Comparison of ENCODE assay signal across 8 cellular contexts in genomic region chr10:78211476-78212110, GRCh38.
DNase-seq lines count a peak whose midpoint lies in the region; ATAC-seq and TF ChIP-seq lines count a peak whose summit lies in the region.

No MANE protein-coding gene starts in this region.

- no peaks in the 10 kb centered on the region for H4K20me1 ChIP-seq in smooth muscle cell (ENCODE audit: low read depth)

- H3K4me2 ChIP-seq in smooth muscle cell: no peak overlapping the region

- peaks cover 17% of the 10 kb centered on the region for H3F3A ChIP-seq in smooth muscle cell (ENCODE audit: low read depth)

- DNase-seq in EL: peak; percentile 41
- peak; percentile 45 for DNase-seq in LNCaP clone FGC (ENCODE audit: low read depth)
- DNase-seq in adipocyte (ENCODE audit: low read depth): peak; percentile 82
- no peak for DNase-seq in right atrium auricular region (ENCODE audit: low spot score)
- DNase-seq in smooth muscle cell (lab: John Stamatoyannopoulos, UW; ENCODE audit: unreplicated experiment): no peak
- DNase-seq in T-helper 2 cell treated with Interferon-gamma antibody and Interleukin-4, amounts not matched to agents 5 μg/mL and 100 μg/mL, for 36 hours (ENCODE audit: low spot score): no peak

- H3K9me3 Mint-ChIP-seq in T-helper 2 cell treated with Interferon-gamma antibody and Interleukin-4, amounts not matched to agents 5 μg/mL and 100 μg/mL, for 36 hours: no peaks in the 10 kb centered on the region

- H3K36me3 ChIP-seq in adipocyte (ENCODE audit: control insufficient read depth, insufficient read depth, low read length, severe bottlenecking) (no peaks in the 10 kb centered on the region), right atrium auricular region (no peaks in the 10 kb centered on the region), smooth muscle cell (ENCODE audit: low read depth) (no peaks in the 10 kb centered on the region)

- 81% methylated on average over 9 of the region's 9 CpGs for WGBS in smooth muscle cell (ENCODE audit: low lambda C conversion rate)

- ATAC-seq in GM21786 (IDR thresholded peaks at IDR 0.05; ENCODE audit: unreplicated experiment): no peak
- no peak for ATAC-seq in GM21381 (IDR thresholded peaks at IDR 0.05; ENCODE audit: unreplicated experiment)

- no peaks in the 10 kb centered on the region for H3K79me2 ChIP-seq in smooth muscle cell (ENCODE audit: low read depth)

- H2AFZ ChIP-seq in smooth muscle cell (ENCODE audit: low read depth): no peak overlapping the region

- H3K4me1 ChIP-seq in adipocyte (ENCODE audit: control insufficient read depth, insufficient read depth, low read length): peaks cover 38% of the 10 kb centered on the region
- peaks cover 0 to 37% of the 10 kb centered on the region in 2 donors for H3K4me1 ChIP-seq in right atrium auricular region
- H3K4me1 ChIP-seq in smooth muscle cell (ENCODE audit: low read depth): peaks cover 8% of the 10 kb centered on the region

- H3K4me3 ChIP-seq in LNCaP clone FGC (ENCODE audit: low read depth, low read length) (no peak overlapping the region), adipocyte (ENCODE audit: low read length) (no peak overlapping the region), right atrium auricular region (no peak overlapping the region), smooth muscle cell (no peak overlapping the region)

- TF ChIP-seq CTCF in LNCaP clone FGC (IDR thresholded peaks at IDR 0.05; ENCODE audit: control insufficient read depth, extremely low read depth, insufficient read depth) (peak; percentile 77), right atrium auricular region (IDR thresholded peaks at IDR 0.05) (peak in 1 of 2 donors; percentile 67), smooth muscle cell (IDR thresholded peaks at IDR 0.05; ENCODE audit: borderline replicate concordance, insufficient read depth, poor library complexity, severe bottlenecking) (peak; percentile 69)

- peak overlapping the region; percentile 24 for H3K9ac ChIP-seq in adipocyte (ENCODE audit: low read length)
- no peak overlapping the region for H3K9ac ChIP-seq in smooth muscle cell (ENCODE audit: low read depth)

- no peak overlapping the region for H3K27ac Mint-ChIP-seq in T-helper 2 cell treated with Interferon-gamma antibody and Interleukin-4, amounts not matched to agents 5 μg/mL and 100 μg/mL, for 36 hours

- no peak overlapping the region for H3K4me3 Mint-ChIP-seq in T-helper 2 cell treated with Interferon-gamma antibody and Interleukin-4, amounts not matched to agents 5 μg/mL and 100 μg/mL, for 36 hours

- no peaks in the 10 kb centered on the region for H3K9me3 ChIP-seq in adipocyte (ENCODE audit: control insufficient read depth, low read length)
- no peaks in the 10 kb centered on the region for H3K9me3 ChIP-seq in right atrium auricular region
- no peaks in the 10 kb centered on the region for H3K9me3 ChIP-seq in smooth muscle cell (replicated peaks; ENCODE audit: low read depth)

- H3K27me3 Mint-ChIP-seq in T-helper 2 cell treated with Interferon-gamma antibody and Interleukin-4, amounts not matched to agents 5 μg/mL and 100 μg/mL, for 36 hours (ENCODE audit: low read depth): peaks cover 5% of the 10 kb centered on the region

- no peaks in the 10 kb centered on the region for H3K36me3 Mint-ChIP-seq in T-helper 2 cell treated with Interferon-gamma antibody and Interleukin-4, amounts not matched to agents 5 μg/mL and 100 μg/mL, for 36 hours (ENCODE audit: low read depth)

- H3K27ac ChIP-seq in right atrium auricular region (peak overlapping the region; percentile 48 to 60), smooth muscle cell (ENCODE audit: low read depth) (no peak overlapping the region)

- no peaks in the 10 kb centered on the region for H3K27me3 ChIP-seq in adipocyte (replicated peaks; ENCODE audit: control insufficient read depth, insufficient read depth, low read length)
- H3K27me3 ChIP-seq in right atrium auricular region: no peaks in the 10 kb centered on the region
- H3K27me3 ChIP-seq in smooth muscle cell (ENCODE audit: low read depth): no peaks in the 10 kb centered on the region

- peaks cover 12% of the 10 kb centered on the region for H3K4me1 Mint-ChIP-seq in T-helper 2 cell treated with Interferon-gamma antibody and Interleukin-4, amounts not matched to agents 5 μg/mL and 100 μg/mL, for 36 hours (ENCODE audit: low read depth)

Comparison
In these comparisons a context has a peak if more than half of its experiments do, and no peak if none do; other contexts are left out.
1. DNase-seq: peak in EL (single experiment), LNCaP clone FGC (single experiment) and adipocyte (single experiment); none in right atrium auricular region (single experiment), smooth muscle cell (single experiment) and T-helper 2 cell treated with Interferon-gamma antibody and Interleukin-4, amounts not matched to agents 5 μg/mL and 100 μg/mL, for 36 hours (single experiment).